In the genomic region with DNA sequence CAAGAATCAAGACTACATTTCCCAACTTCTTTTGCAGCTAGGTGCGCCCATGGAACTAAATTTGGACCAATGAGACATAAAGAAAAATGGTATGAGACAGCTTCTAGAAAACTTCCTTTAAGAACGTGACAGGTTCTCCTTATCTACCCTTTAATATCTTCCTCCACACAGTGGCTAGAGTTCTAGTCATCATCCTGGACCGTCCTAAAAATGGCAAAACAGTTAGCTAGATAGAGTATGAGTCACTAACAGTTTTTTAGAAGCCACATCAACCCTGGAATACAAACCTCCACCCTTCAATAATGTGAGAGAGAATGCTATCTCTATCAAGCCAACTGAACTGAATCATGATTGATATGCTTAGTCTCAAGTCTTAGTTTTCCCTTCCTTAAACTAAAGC, we compare ENCODE assay signal across 1 cellular context.
TF ChIP-seq lines count a peak whose summit lies in the region.

No MANE protein-coding gene starts in this region.

TF ChIP-seq in IMR-90, 13 proteins besides CTCF, POLR2A, EP300 and RAD21 (continued from another document):
- TF ChIP-seq BHLHE40 (IDR thresholded peaks at IDR 0.05; ENCODE audit: low read depth, low read length) (peak; percentile 85), RCOR1 (IDR thresholded peaks at IDR 0.05; ENCODE audit: insufficient replicate concordance, low read length) (no peak)
